12 cellular contexts compared by ENCODE assay signal in the genomic region with DNA sequence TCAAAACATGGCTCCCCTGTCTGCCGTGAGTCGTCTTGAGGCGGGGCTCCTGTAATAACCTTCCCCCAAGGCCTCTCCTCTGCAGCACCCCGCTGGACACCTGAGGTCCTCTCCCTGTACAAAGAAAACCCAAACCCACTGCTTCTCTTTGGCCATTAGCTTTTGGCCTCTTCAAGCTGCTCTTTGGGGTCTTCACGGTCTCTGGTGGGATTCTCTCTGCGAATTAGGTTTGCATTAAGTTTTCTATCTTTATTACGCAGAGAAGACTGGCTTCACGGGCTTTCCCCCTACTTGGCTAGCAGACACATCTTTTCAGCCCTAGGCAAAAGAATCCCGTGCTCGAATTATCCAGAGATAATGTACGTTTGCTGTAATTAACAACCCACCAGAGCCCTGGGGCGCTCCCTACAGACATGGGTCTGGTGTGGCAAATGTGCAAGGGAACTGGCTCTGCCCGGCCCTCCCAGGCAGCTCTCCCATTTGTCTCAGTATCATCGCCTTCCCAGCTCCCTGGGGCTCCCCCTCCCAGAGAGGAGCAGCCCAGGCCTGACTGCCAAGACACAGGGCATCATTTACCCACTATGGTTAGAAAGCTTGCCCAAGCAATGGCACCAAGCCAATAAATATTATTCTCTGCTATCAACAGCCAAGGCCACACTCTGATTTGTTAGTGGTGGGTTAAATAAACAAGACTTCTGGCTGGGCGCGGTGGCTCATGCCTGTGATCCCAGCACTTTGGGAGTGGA. TPM values are rescaled to one million over a fixed set of nuclear protein-coding genes. Genes with fewer than 3 reads are reported as not detected.
DNase-seq lines count a peak whose midpoint lies in the region; ATAC-seq, FAIRE-seq and TF ChIP-seq lines count a peak whose summit lies in the region.
"Had no signal": no experiment of that assay in that cellular context is flagged by ENCODE, and none has a peak within 500 bp of the region (broad histone marks: within the 10 kb centered on the region; RNA-seq: fewer than 3 reads in every experiment).

No MANE protein-coding gene starts in this region.

- H3K4me1 Mint-ChIP-seq in effector memory CD8-positive, alpha-beta T cell (ENCODE audit: low read depth in 2 of 2): no peaks in the 10 kb centered on the region
- H3K4me1 Mint-ChIP-seq: immature natural killer cell had no signal

- peaks cover 0 to 10% of the 10 kb centered on the region in 2 donors for H3K27me3 Mint-ChIP-seq in effector memory CD8-positive, alpha-beta T cell

- FAIRE-seq in bronchial epithelial cell (lab: Jason Lieb, UNC): no peak

- no peaks in the 10 kb centered on the region for H3K9me3 Mint-ChIP-seq in effector memory CD8-positive, alpha-beta T cell
- H3K9me3 Mint-ChIP-seq: immature natural killer cell had no signal

- H3K36me3 ChIP-seq in MG63 (no peaks in the 10 kb centered on the region), bronchial epithelial cell (ENCODE audit: control insufficient read depth, insufficient read depth, low read length) (no peaks in the 10 kb centered on the region)
- H3K36me3 ChIP-seq: cardiac muscle cell had no signal

- H3K9me3 ChIP-seq in MG63: no peaks in the 10 kb centered on the region

- H3K27me3 ChIP-seq in MG63 (no peaks in the 10 kb centered on the region), bronchial epithelial cell (ENCODE audit: control insufficient read depth, insufficient read depth, low read length) (no peaks in the 10 kb centered on the region)
- H3K27me3 ChIP-seq: cardiac muscle cell had no signal

- no peaks in the 10 kb centered on the region for H3K36me3 Mint-ChIP-seq in effector memory CD8-positive, alpha-beta T cell (ENCODE audit: insufficient read depth)
- H3K36me3 Mint-ChIP-seq: immature natural killer cell had no signal

- ATAC-seq in HG02852 (IDR thresholded peaks at IDR 0.05; ENCODE audit: unreplicated experiment): no peak
- no peak for ATAC-seq in HG03097 (IDR thresholded peaks at IDR 0.05; ENCODE audit: low FRiP score, unreplicated experiment)
- ATAC-seq in GM18498 (IDR thresholded peaks at IDR 0.05; ENCODE audit: unreplicated experiment): no peak
- no peak for ATAC-seq in effector memory CD8-positive, alpha-beta T cell (replicated peaks)

- no peak for TF ChIP-seq CTCF in AG10803 (conservative IDR thresholded peaks at IDR 0.05; ENCODE audit: low read length)
- no peak for TF ChIP-seq CTCF in bronchial epithelial cell (IDR thresholded peaks at IDR 0.05; ENCODE audit: insufficient read depth, low read length, severe bottlenecking)

- no peak overlapping the region for H3K27ac Mint-ChIP-seq in effector memory CD8-positive, alpha-beta T cell
- H3K27ac Mint-ChIP-seq: immature natural killer cell had no signal

- peak; percentile 31 for DNase-seq in AG10803 (ENCODE audit: low read depth)
- peak; percentile 96 for DNase-seq in MG63
- DNase-seq in bronchial epithelial cell (ENCODE audit: low read depth): peak; percentile 88
- DNase-seq in mucosa of gallbladder (ENCODE audit: low spot score): peak; percentile 75
- DNase-seq in effector memory CD8-positive, alpha-beta T cell: no peak
- DNase-seq: activated CD4-positive, alpha-beta T cell treated with anti-CD3 and anti-CD28 coated beads, Interleukin-2, amount 50 U/mL, for 4 hours; immature natural killer cell; NCI-H526 had no signal

- H3K4me3 ChIP-seq in AG10803 (ENCODE audit: low read length) (no peak overlapping the region), MG63 (no peak overlapping the region), bronchial epithelial cell (ENCODE audit: low read depth, low read length) (no peak overlapping the region)
- H3K4me3 ChIP-seq: cardiac muscle cell had no signal

- no peak overlapping the region for H3K4me3 Mint-ChIP-seq in effector memory CD8-positive, alpha-beta T cell
- H3K4me3 Mint-ChIP-seq: immature natural killer cell had no signal

RNA-seq across cellular contexts. Expression of a gene that starts 24.7 kb away (rescaled TPM):
- total RNA-seq in MG63 (2014; rRNA removed; shearing (Covaris generic); ENCODE audit: low replicate concordance): 21.4 and 24.6 TPM in 2 replicates
- total RNA-seq in bronchial epithelial cell (27.7 and 30.8 TPM in 2 replicates), mucosa of gallbladder (31.8 TPM)

Comparison
In these comparisons a context has a peak if more than half of its experiments do, and no peak if none do; other contexts are left out.
1. DNase-seq: peak in AG10803 (single experiment), MG63 (single experiment), bronchial epithelial cell (single experiment) and mucosa of gallbladder (single experiment); none in effector memory CD8-positive, alpha-beta T cell (0 of 3).